In genomic region chr13:22112956-22113750, GRCh38 we compare ENCODE assay signal across 36 cellular contexts.
DNase-seq lines count a peak whose midpoint lies in the region; ATAC-seq and TF ChIP-seq lines count a peak whose summit lies in the region.
"Had no signal": no experiment of that assay in that cellular context is flagged by ENCODE, and none has a peak within 500 bp of the region (broad histone marks: within the 10 kb centered on the region; RNA-seq: fewer than 3 reads in every experiment).

No MANE protein-coding gene starts in this region.

- TF ChIP-seq CTCF in heart left ventricle (IDR thresholded peaks at IDR 0.05) = no peak

- no peak overlapping the region for H3K4me3 ChIP-seq in heart left ventricle
- H3K4me3 ChIP-seq: gastrocnemius medialis, GM23248, hepatocyte, left lung, smooth muscle cell, thyroid gland, uterus had no signal

- no peaks in the 10 kb centered on the region for H3K27me3 Mint-ChIP-seq in activated T-cell treated with anti-CD3 and anti-CD28 coated beads, Interleukin-2, amount 50 U/mL, for 24 hours
- no peaks in the 10 kb centered on the region for H3K27me3 Mint-ChIP-seq in activated T-helper 17 cell treated with anti-CD3 and anti-CD28 coated beads, Interleukin-2, amount 50 U/mL, for 72 hours
- no peaks in the 10 kb centered on the region for H3K27me3 Mint-ChIP-seq in stimulated activated memory B cell treated with anti-CD40 and anti-IgM and Interleukin-4, amounts not matched to agents 10 μg/mL and 1 μg/mL and 100 μg/mL, for 72 hours
- peaks cover 2% of the 10 kb centered on the region for H3K27me3 Mint-ChIP-seq in T-helper 2 cell treated with Interferon-gamma antibody and Interleukin-4, amounts not matched to agents 5 μg/mL and 100 μg/mL, for 36 hours (ENCODE audit: low read depth)
- H3K27me3 Mint-ChIP-seq: activated CD8-positive, alpha-beta memory T cell treated with anti-CD3 and anti-CD28 coated beads, Interleukin-2, amount 10 ng/mL, durations not matched to agents 7 days and 5 days; CD8-positive, alpha-beta memory T cell had no signal

- WGBS in heart left ventricle, 4 donors = 91 to 94% (median 92%) methylated on average over 11 of the region's 11 CpGs

- peaks cover 17% of the 10 kb centered on the region for H3K36me3 Mint-ChIP-seq in activated T-cell treated with anti-CD3 and anti-CD28 coated beads, Interleukin-2, amount 50 U/mL, for 24 hours (ENCODE audit: low read depth)
- peaks cover 11% of the 10 kb centered on the region for H3K36me3 Mint-ChIP-seq in activated T-helper 17 cell treated with anti-CD3 and anti-CD28 coated beads, Interleukin-2, amount 50 U/mL, for 72 hours (ENCODE audit: low read depth)
- H3K36me3 Mint-ChIP-seq in stimulated activated memory B cell treated with anti-CD40 and anti-IgM and Interleukin-4, amounts not matched to agents 10 μg/mL and 1 μg/mL and 100 μg/mL, for 72 hours = peaks cover 11% of the 10 kb centered on the region
- H3K36me3 Mint-ChIP-seq in T-helper 2 cell treated with Interferon-gamma antibody and Interleukin-4, amounts not matched to agents 5 μg/mL and 100 μg/mL, for 36 hours (ENCODE audit: low read depth) = peaks cover 7% of the 10 kb centered on the region

- H3K9me3 Mint-ChIP-seq in activated T-cell treated with anti-CD3 and anti-CD28 coated beads, Interleukin-2, amount 50 U/mL, for 24 hours = peaks cover 14% of the 10 kb centered on the region
- H3K9me3 Mint-ChIP-seq in activated T-helper 17 cell treated with anti-CD3 and anti-CD28 coated beads, Interleukin-2, amount 50 U/mL, for 72 hours = peaks cover 3% of the 10 kb centered on the region
- H3K9me3 Mint-ChIP-seq in stimulated activated memory B cell treated with anti-CD40 and anti-IgM and Interleukin-4, amounts not matched to agents 10 μg/mL and 1 μg/mL and 100 μg/mL, for 72 hours = peaks cover 3% of the 10 kb centered on the region
- H3K9me3 Mint-ChIP-seq in T-helper 2 cell treated with Interferon-gamma antibody and Interleukin-4, amounts not matched to agents 5 μg/mL and 100 μg/mL, for 36 hours = peaks cover 29% of the 10 kb centered on the region

- peaks cover 81% of the 10 kb centered on the region for H3K4me1 Mint-ChIP-seq in activated T-cell treated with anti-CD3 and anti-CD28 coated beads, Interleukin-2, amount 50 U/mL, for 24 hours (ENCODE audit: low read depth)
- H3K4me1 Mint-ChIP-seq in activated T-helper 17 cell treated with anti-CD3 and anti-CD28 coated beads, Interleukin-2, amount 50 U/mL, for 72 hours = peaks cover 37% of the 10 kb centered on the region
- H3K4me1 Mint-ChIP-seq in stimulated activated memory B cell treated with anti-CD40 and anti-IgM and Interleukin-4, amounts not matched to agents 10 μg/mL and 1 μg/mL and 100 μg/mL, for 72 hours = peaks cover 40% of the 10 kb centered on the region
- H3K4me1 Mint-ChIP-seq in T-helper 2 cell treated with Interferon-gamma antibody and Interleukin-4, amounts not matched to agents 5 μg/mL and 100 μg/mL, for 36 hours (ENCODE audit: low read depth) = peaks cover 52% of the 10 kb centered on the region

- no peaks in the 10 kb centered on the region for H3K27me3 ChIP-seq in heart left ventricle
- H3K27me3 ChIP-seq: gastrocnemius medialis, hepatocyte, left lung, neutrophil, thyroid gland, uterus had no signal

- no peak for DNase-seq in activated T-cell treated with anti-CD3 and anti-CD28 coated beads, Interleukin-2, amount 50 U/mL, for 24 hours
- DNase-seq in activated T-cell treated with anti-CD3 and anti-CD28 coated beads, Interleukin-2, amount 50 U/mL, for 48 hours = no peak
- DNase-seq in kidney glomerular epithelial cell (lab: John Stamatoyannopoulos, UW) = peak; percentile 75
- DNase-seq in heart left ventricle = no peak
- DNase-seq in T-helper 2 cell treated with Interferon-gamma antibody and Interleukin-4, amounts not matched to agents 5 μg/mL and 100 μg/mL, for 36 hours (ENCODE audit: low spot score) = no peak
- DNase-seq: activated CD4-positive, alpha-beta T cell treated with anti-CD3 and anti-CD28 coated beads, Interleukin-2, amount 50 U/mL, for 1 hour; activated CD8-positive, alpha-beta memory T cell treated with anti-CD3 and anti-CD28 coated beads, Interleukin-2, amount 10 ng/mL, durations not matched to agents 7 days and 5 days; activated naive CD4-positive, alpha-beta T cell treated with Interleukin-2 at 50 U/mL for 16 hours; activated T-cell treated with anti-CD3 and anti-CD28 coated beads, Interleukin-2, amount 50 U/mL, for 72 hours; AML-193; amygdala; CD8-positive, alpha-beta memory T cell; DMS53; gastrocnemius medialis; GM23248; left lung; mesendoderm; NCI-H1092 treated with DMSO at 0.1 percent for 48 hours; NCI-H1694 treated with DMSO at 0.1 percent for 48 hours; NCI-H2171; NCI-H510A; posterior cingulate gyrus; right cardiac atrium; SIG-M5; stimulated activated CD4-positive, alpha-beta T cell treated with anti-CD3 and anti-CD28 coated beads, Interleukin-1b, Interleukin-23, amount 100 ng/mL, for 48 hours; SW 1271; T1000; thyroid gland; uterus had no signal

- ATAC-seq in activated T-helper 17 cell treated with anti-CD3 and anti-CD28 coated beads, Interleukin-2, amount 50 U/mL, for 72 hours (replicated peaks) = no peak
- no peak for ATAC-seq in stimulated activated memory B cell treated with anti-CD40 and anti-IgM and Interleukin-4, amounts not matched to agents 10 μg/mL and 1 μg/mL and 100 μg/mL, for 72 hours
- ATAC-seq in heart left ventricle (no peak), GM21619 (IDR thresholded peaks at IDR 0.05; ENCODE audit: unreplicated experiment) (no peak)
- ATAC-seq: activated CD8-positive, alpha-beta memory T cell treated with anti-CD3 and anti-CD28 coated beads, Interleukin-2, amount 10 ng/mL, durations not matched to agents 7 days and 5 days; activated T-cell treated with anti-CD3 and anti-CD28 coated beads, Interleukin-2, amount 50 U/mL, for 72 hours; gastrocnemius medialis; left lung; right cardiac atrium had no signal

- H3K4me3 Mint-ChIP-seq in activated T-cell treated with anti-CD3 and anti-CD28 coated beads, Interleukin-2, amount 50 U/mL, for 24 hours = no peak overlapping the region
- H3K4me3 Mint-ChIP-seq in activated T-helper 17 cell treated with anti-CD3 and anti-CD28 coated beads, Interleukin-2, amount 50 U/mL, for 72 hours = no peak overlapping the region
- no peak overlapping the region for H3K4me3 Mint-ChIP-seq in stimulated activated memory B cell treated with anti-CD40 and anti-IgM and Interleukin-4, amounts not matched to agents 10 μg/mL and 1 μg/mL and 100 μg/mL, for 72 hours
- H3K4me3 Mint-ChIP-seq in T-helper 2 cell treated with Interferon-gamma antibody and Interleukin-4, amounts not matched to agents 5 μg/mL and 100 μg/mL, for 36 hours = no peak overlapping the region

- H3K27ac Mint-ChIP-seq in activated T-cell treated with anti-CD3 and anti-CD28 coated beads, Interleukin-2, amount 50 U/mL, for 24 hours = peak overlapping the region; percentile 70
- H3K27ac Mint-ChIP-seq in activated T-helper 17 cell treated with anti-CD3 and anti-CD28 coated beads, Interleukin-2, amount 50 U/mL, for 72 hours = peak overlapping the region; percentile 85
- H3K27ac Mint-ChIP-seq in stimulated activated memory B cell treated with anti-CD40 and anti-IgM and Interleukin-4, amounts not matched to agents 10 μg/mL and 1 μg/mL and 100 μg/mL, for 72 hours = peak overlapping the region; percentile 94
- H3K27ac Mint-ChIP-seq in T-helper 2 cell treated with Interferon-gamma antibody and Interleukin-4, amounts not matched to agents 5 μg/mL and 100 μg/mL, for 36 hours = no peak overlapping the region

- H3K9me3 ChIP-seq in heart left ventricle = no peaks in the 10 kb centered on the region
- H3K9me3 ChIP-seq: gastrocnemius medialis, left lung, neutrophil, thyroid gland, uterus had no signal

- H3K36me3 ChIP-seq in heart left ventricle = no peaks in the 10 kb centered on the region
- H3K36me3 ChIP-seq: gastrocnemius medialis, left lung, neutrophil, thyroid gland, uterus had no signal

- TF ChIP-seq POLR2A in heart left ventricle (IDR thresholded peaks at IDR 0.05) = no peak

- peaks cover 0 to 15% (median 0%) of the 10 kb centered on the region in 12 donors for H3K4me1 ChIP-seq in heart left ventricle
- H3K4me1 ChIP-seq: gastrocnemius medialis, uterus had no signal

- no peak overlapping the region for H3K27ac ChIP-seq in heart left ventricle
- H3K27ac ChIP-seq: gastrocnemius medialis, GM23248, hepatocyte, left lung, neutrophil, thyroid gland, uterus, VCaP had no signal

- intact Hi-C loops in heart left ventricle (cut with DNase I) = no loop called here
